Comparison of ENCODE assay signal across 8 cellular contexts in the genomic region with DNA sequence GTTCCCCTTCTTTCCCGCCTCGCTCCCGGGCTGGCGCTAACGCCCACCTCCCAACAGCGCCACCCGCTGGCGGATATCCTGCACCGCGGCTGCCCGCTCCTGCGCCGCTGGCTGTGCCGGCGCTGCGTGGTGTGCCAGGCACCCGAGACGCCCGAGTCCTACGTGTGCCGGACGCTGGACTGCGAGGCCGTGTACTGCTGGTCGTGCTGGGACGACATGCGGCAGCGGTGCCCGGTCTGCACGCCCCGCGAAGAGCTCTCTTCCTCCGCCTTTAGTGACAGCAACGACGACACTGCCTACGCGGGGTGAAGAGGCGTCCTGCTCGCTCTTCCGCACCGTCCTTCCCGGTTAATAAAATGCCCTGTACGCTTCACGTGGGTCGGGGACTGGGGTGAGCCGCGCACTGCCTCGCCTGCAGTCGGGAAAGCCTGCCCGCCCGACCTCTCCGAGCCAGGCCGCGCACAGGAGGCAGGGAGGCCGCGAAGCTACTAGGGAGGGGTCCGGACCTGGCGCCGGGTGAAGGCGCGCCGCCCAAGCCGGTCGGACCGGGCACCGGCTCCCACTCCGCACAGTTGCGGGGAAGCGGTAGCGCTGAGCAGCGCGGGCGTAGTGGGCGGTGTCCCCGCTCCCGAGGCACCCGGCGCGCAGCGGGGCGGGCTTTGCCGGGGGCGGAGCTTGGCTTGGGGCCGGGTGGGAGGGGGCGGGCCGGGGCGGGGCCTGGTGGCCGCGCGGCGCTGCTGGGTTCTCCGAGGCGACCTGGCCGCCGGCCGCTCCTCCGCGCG. TPM values are rescaled to one million over a fixed set of nuclear protein-coding genes. Genes with fewer than 3 reads are reported as not detected.
DNase-seq lines count a peak whose midpoint lies in the region; ATAC-seq, FAIRE-seq and TF ChIP-seq lines count a peak whose summit lies in the region.

A gene with protein sequence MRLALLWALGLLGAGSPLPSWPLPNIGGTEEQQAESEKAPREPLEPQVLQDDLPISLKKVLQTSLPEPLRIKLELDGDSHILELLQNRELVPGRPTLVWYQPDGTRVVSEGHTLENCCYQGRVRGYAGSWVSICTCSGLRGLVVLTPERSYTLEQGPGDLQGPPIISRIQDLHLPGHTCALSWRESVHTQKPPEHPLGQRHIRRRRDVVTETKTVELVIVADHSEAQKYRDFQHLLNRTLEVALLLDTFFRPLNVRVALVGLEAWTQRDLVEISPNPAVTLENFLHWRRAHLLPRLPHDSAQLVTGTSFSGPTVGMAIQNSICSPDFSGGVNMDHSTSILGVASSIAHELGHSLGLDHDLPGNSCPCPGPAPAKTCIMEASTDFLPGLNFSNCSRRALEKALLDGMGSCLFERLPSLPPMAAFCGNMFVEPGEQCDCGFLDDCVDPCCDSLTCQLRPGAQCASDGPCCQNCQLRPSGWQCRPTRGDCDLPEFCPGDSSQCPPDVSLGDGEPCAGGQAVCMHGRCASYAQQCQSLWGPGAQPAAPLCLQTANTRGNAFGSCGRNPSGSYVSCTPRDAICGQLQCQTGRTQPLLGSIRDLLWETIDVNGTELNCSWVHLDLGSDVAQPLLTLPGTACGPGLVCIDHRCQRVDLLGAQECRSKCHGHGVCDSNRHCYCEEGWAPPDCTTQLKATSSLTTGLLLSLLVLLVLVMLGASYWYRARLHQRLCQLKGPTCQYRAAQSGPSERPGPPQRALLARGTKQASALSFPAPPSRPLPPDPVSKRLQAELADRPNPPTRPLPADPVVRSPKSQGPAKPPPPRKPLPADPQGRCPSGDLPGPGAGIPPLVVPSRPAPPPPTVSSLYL (plus strand): TSS at position 757 of the 782 bp plus-strand sequence. CDS start 71 bp downstream, outside the sequence.

- peak within 1 kb of the TSS; percentile 82 for H3K4me3 Mint-ChIP-seq in activated CD4-positive, alpha-beta T cell treated with anti-CD3 and anti-CD28 coated beads, Interleukin-2, amount 10 ng/mL, durations not matched to agents 7 days and 5 days

- TF ChIP-seq RAD21 in liver (IDR thresholded peaks at IDR 0.05), result peak; percentile 62 to 78

- H3K9me3 ChIP-seq in liver (ENCODE audit: control insufficient read depth in 4 of 4, low read length in 3 of 4), result no peaks in the 10 kb centered on the region

- H3K36me3 ChIP-seq in liver (ENCODE audit: control insufficient read depth in 4 of 4, insufficient read depth in 3 of 4, low read depth in 1 of 4, low read length in 3 of 4), result no peaks in the 10 kb centered on the region

- no peaks in the 10 kb centered on the region for H3K27me3 Mint-ChIP-seq in activated CD4-positive, alpha-beta T cell treated with anti-CD3 and anti-CD28 coated beads, Interleukin-2, amount 10 ng/mL, durations not matched to agents 7 days and 5 days

- FAIRE-seq in GM18507 (lab: Jason Lieb, UNC), result peak; percentile 15

- CTCF ChIA-PET in activated CD4-positive, alpha-beta T cell treated with anti-CD3 and anti-CD28 coated beads, Interleukin-2, amount 10 ng/mL, durations not matched to agents 7 days and 5 days (lab: Charles Lee), result interaction anchor here (0.6 to 3.9 kb wide), 26 partner anchors 9 to 483 kb away, joined by 3 to 48 read pairs (median 4); a partner anchor contains a TSS

- H3K27me3 ChIP-seq in liver (ENCODE audit: control insufficient read depth in 4 of 4, insufficient read depth in 4 of 4, low read length in 3 of 4), result no peaks in the 10 kb centered on the region

- under 1% methylated on average over 99 of the region's 99 CpGs for WGBS in liver

- H3K36me3 Mint-ChIP-seq in activated CD4-positive, alpha-beta T cell treated with anti-CD3 and anti-CD28 coated beads, Interleukin-2, amount 10 ng/mL, durations not matched to agents 7 days and 5 days (ENCODE audit: low read depth), result no peaks in the 10 kb centered on the region

- peaks cover 30% of the 10 kb centered on the region for H3K4me1 Mint-ChIP-seq in activated CD4-positive, alpha-beta T cell treated with anti-CD3 and anti-CD28 coated beads, Interleukin-2, amount 10 ng/mL, durations not matched to agents 7 days and 5 days

- POLR2A ChIA-PET in activated CD4-positive, alpha-beta T cell treated with anti-CD3 and anti-CD28 coated beads, Interleukin-2, amount 10 ng/mL, durations not matched to agents 7 days and 5 days (lab: Charles Lee), result interaction anchor here (0.6 kb wide), 2 partner anchors 34 to 50 kb away, joined by 3 to 5 read pairs; no protein-coding TSS in a partner anchor

- DNase-seq in 8988T (peak; percentile 98), GM18507 (ENCODE audit: extremely low spot score, insufficient read length, low read depth) (peak; percentile 94), NCI-H460 (ENCODE audit: extremely low read depth, low read depth) (peak; percentile 86), dermis blood vessel endothelial cell (peak; percentile 85)
- peak; percentile 81 for DNase-seq in activated CD4-positive, alpha-beta T cell treated with anti-CD3 and anti-CD28 coated beads, Interleukin-2, amount 10 ng/mL, durations not matched to agents 7 days and 5 days
- peak; percentile 81 for DNase-seq in stimulated activated CD4-positive, alpha-beta T cell treated with anti-CD3 and anti-CD28 coated beads, Interleukin-4, amount 100 ng/mL, for 24 hours

- peaks cover 9 to 51% (median 28%) of the 10 kb centered on the region in 4 donors for H3K4me1 ChIP-seq in liver (ENCODE audit: control insufficient read depth in 4 of 4, insufficient read depth in 4 of 4, low read length in 3 of 4)

- peak within 1 kb of the TSS; percentile 65 to 75 (median 67) for H3K4me3 ChIP-seq in liver (ENCODE audit: low read depth in 1 of 3, low read length in 3 of 3)

- peak within 1 kb of the TSS; percentile 46 to 50 for H3K9ac ChIP-seq in liver (ENCODE audit: low read depth in 1 of 2, low read length in 2 of 2)

- H3K27ac Mint-ChIP-seq in activated CD4-positive, alpha-beta T cell treated with anti-CD3 and anti-CD28 coated beads, Interleukin-2, amount 10 ng/mL, durations not matched to agents 7 days and 5 days, result peak within 1 kb of the TSS; percentile 81

- no peaks in the 10 kb centered on the region for H3K9me3 Mint-ChIP-seq in activated CD4-positive, alpha-beta T cell treated with anti-CD3 and anti-CD28 coated beads, Interleukin-2, amount 10 ng/mL, durations not matched to agents 7 days and 5 days

- TF ChIP-seq CTCF in liver (IDR thresholded peaks at IDR 0.05; ENCODE audit: low read depth, low read length, missing input control), result peak; percentile 91

- ATAC-seq in HG03095 (IDR thresholded peaks at IDR 0.05; ENCODE audit: unreplicated experiment), result peak; percentile 50

- H3K27ac ChIP-seq in liver (ENCODE audit: low read depth in 1 of 2, low read length in 2 of 2), result peak within 1 kb of the TSS; percentile 70 to 91

TF ChIP-seq in liver, 16 proteins besides CTCF, POLR2A, EP300 and RAD21:
- TF ChIP-seq SP1 (IDR thresholded peaks at IDR 0.05) (peak; percentile 47), GABPA (IDR thresholded peaks at IDR 0.05 in 1 of 2, conservative IDR thresholded peaks at IDR 0.05 in 1 of 2) (peak in 1 of 2 donors; percentile 25), NR2F2 (IDR thresholded peaks at IDR 0.05) (no peak)
- TF ChIP-seq, protein P1, sequence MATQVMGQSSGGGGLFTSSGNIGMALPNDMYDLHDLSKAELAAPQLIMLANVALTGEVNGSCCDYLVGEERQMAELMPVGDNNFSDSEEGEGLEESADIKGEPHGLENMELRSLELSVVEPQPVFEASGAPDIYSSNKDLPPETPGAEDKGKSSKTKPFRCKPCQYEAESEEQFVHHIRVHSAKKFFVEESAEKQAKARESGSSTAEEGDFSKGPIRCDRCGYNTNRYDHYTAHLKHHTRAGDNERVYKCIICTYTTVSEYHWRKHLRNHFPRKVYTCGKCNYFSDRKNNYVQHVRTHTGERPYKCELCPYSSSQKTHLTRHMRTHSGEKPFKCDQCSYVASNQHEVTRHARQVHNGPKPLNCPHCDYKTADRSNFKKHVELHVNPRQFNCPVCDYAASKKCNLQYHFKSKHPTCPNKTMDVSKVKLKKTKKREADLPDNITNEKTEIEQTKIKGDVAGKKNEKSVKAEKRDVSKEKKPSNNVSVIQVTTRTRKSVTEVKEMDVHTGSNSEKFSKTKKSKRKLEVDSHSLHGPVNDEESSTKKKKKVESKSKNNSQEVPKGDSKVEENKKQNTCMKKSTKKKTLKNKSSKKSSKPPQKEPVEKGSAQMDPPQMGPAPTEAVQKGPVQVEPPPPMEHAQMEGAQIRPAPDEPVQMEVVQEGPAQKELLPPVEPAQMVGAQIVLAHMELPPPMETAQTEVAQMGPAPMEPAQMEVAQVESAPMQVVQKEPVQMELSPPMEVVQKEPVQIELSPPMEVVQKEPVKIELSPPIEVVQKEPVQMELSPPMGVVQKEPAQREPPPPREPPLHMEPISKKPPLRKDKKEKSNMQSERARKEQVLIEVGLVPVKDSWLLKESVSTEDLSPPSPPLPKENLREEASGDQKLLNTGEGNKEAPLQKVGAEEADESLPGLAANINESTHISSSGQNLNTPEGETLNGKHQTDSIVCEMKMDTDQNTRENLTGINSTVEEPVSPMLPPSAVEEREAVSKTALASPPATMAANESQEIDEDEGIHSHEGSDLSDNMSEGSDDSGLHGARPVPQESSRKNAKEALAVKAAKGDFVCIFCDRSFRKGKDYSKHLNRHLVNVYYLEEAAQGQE (IDR thresholded peaks at IDR 0.05), result peak; percentile 45
TF ChIP-seq in liver: peak in this region for 3.

RNA-seq across cellular contexts. Expression of the gene that starts here (rescaled TPM):
- 216 and 231 TPM in 2 replicates for total RNA-seq in NCI-H460 (2014; rRNA removed; shearing (Covaris generic))
- polyA plus RNA-seq in NCI-H460 (2014; cell fraction: nucleus; rRNA removed), result 572 and 655 TPM in 2 replicates
- 10 to 100 TPM; 40.2 to 45.0 TPM for total RNA-seq in activated CD4-positive, alpha-beta T cell treated with anti-CD3 and anti-CD28 coated beads, Interleukin-2, amount 10 ng/mL, durations not matched to agents 7 days and 5 days
- total RNA-seq in dermis blood vessel endothelial cell (289 and 307 TPM in 2 replicates), liver (10 to 100 TPM; 10.8 to 26.8 TPM)
- polyA plus RNA-seq in liver, result 10 to 100 TPM; 16.0 to 19.0 TPM

Comparison
In these comparisons a context has a peak if more than half of its experiments do, and no peak if none do; other contexts are left out.
1. Peak in every context shown above with its lines: DNase-seq, ATAC-seq, H3K4me3 ChIP-seq and H3K27ac ChIP-seq.